Comparison of ENCODE assay signal across 12 cellular contexts in the genomic region with DNA sequence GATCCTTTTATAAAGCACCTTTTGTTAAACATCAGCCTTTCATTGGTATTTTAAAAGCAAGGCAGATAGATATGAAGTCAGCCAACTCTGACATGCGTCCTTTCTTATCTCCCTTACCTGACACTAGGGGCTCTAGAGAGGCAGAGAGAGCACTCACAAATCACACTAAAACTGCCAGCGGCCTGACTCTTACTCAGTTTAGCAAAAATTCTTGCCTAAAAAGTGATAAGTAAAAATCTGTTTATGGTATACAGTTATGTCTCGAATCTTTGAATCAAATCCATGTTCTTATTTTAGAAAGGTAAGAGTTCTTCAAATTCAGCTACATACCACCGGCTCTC. TPM values are rescaled to one million over a fixed set of nuclear protein-coding genes. Genes with fewer than 3 reads are reported as not detected.
DNase-seq lines count a peak whose midpoint lies in the region; ATAC-seq, FAIRE-seq and TF ChIP-seq lines count a peak whose summit lies in the region.
"Had no signal": no experiment of that assay in that cellular context is flagged by ENCODE, and none has a peak within 500 bp of the region (broad histone marks: within the 10 kb centered on the region; RNA-seq: fewer than 3 reads in every experiment).

No MANE protein-coding gene starts in this region.

- no peak overlapping the region for H3T11ph ChIP-seq in H9 (ENCODE audit: low read length)

- H2AFZ ChIP-seq in H9 (ENCODE audit: low read length), result no peak overlapping the region
- H2AFZ ChIP-seq in SK-N-SH (ENCODE audit: low read depth), result no peak overlapping the region

- H3K4me1 Mint-ChIP-seq in H9, result peaks cover 6 to 7% of the 10 kb centered on the region in 2 experiments; a peak in 3 of 4 replicates

- no peak overlapping the region for H3K23ac ChIP-seq in H9 (ENCODE audit: insufficient read length, low read depth, low read length)

- H3K27me3 ChIP-seq in H9 (ENCODE audit: insufficient read depth, low read length) (no peaks in the 10 kb centered on the region), SK-N-SH (ENCODE audit: insufficient read depth) (no peaks in the 10 kb centered on the region)

- no peak overlapping the region for H4K8ac ChIP-seq in H9 (replicated peaks; ENCODE audit: insufficient read length, low read depth, low read length)

- H3K36me3 ChIP-seq in SK-N-SH (replicated peaks in 1 of 2; ENCODE audit: control insufficient read depth in 1 of 2, insufficient read depth in 2 of 2, low read length in 1 of 2), result no peaks in the 10 kb centered on the region
- H3K36me3 ChIP-seq in kidney (ENCODE audit: control insufficient read depth in 1 of 2, insufficient read depth in 2 of 2, low read length in 2 of 2), result peaks cover 6 to 18% of the 10 kb centered on the region in 2 donors

- H3K27ac ChIP-seq in C4-2B (no peak overlapping the region), H9 (ENCODE audit: insufficient read length, low read depth, low read length) (no peak overlapping the region), SK-N-SH (ENCODE audit: low read depth in 2 of 2, low read length in 1 of 2) (no peak overlapping the region), kidney (ENCODE audit: low read depth in 2 of 2, low read length in 2 of 2) (no peak overlapping the region)

- FAIRE-seq in kidney (lab: Jason Lieb, UNC), result no peak

- no peak overlapping the region for H2BK5ac ChIP-seq in H9 (ENCODE audit: insufficient read length, low read length)

- H4K5ac ChIP-seq in H9 (ENCODE audit: insufficient read length, low read depth, low read length), result no peak overlapping the region

- H2BK15ac ChIP-seq in H9 (ENCODE audit: low read depth, low read length), result no peak overlapping the region

- CTCF ChIA-PET in SK-N-SH (lab: Yijun Ruan, JAX), result interaction anchor here (0.7 to 1.1 kb wide), 2 partner anchors 11 to 19 kb away, joined by 3 read pairs; no protein-coding TSS in a partner anchor

- DNase-seq in H9 (no peak), SK-N-SH (no peak), kidney (no peak), NCI-H146 (lab: John Stamatoyannopoulos, UW) (no peak), NCI-H2196 (lab: John Stamatoyannopoulos, UW; ENCODE audit: unreplicated experiment) (no peak)
- DNase-seq in stimulated activated naive CD4-positive, alpha-beta T cell (lab: John Stamatoyannopoulos, UW), result no peak
- DNase-seq: activated CD4-positive, CD25-positive, alpha-beta regulatory T cell treated with anti-CD3 and anti-CD28 coated beads, Interleukin-2, amount 50 U/mL, for 72 hours; foreskin melanocyte; naive B cell; NCI-H748 treated with DMSO at 0.1 percent for 48 hours had no signal

- no peak overlapping the region for H2AK5ac ChIP-seq in H9 (ENCODE audit: insufficient read length, low read length)

- no peaks in the 10 kb centered on the region for H3K9me3 Mint-ChIP-seq in H9
- H3K9me3 Mint-ChIP-seq: naive B cell had no signal

- ATAC-seq in activated CD4-positive, CD25-positive, alpha-beta regulatory T cell treated with anti-CD3 and anti-CD28 coated beads, Interleukin-2, amount 50 U/mL, for 24 hours, result no peak

- no peak overlapping the region for H4K91ac ChIP-seq in H9 (ENCODE audit: insufficient read length, low read depth, low read length)

- no peaks in the 10 kb centered on the region for H3K79me1 ChIP-seq in H9 (ENCODE audit: insufficient read depth, low read depth, low read length, poor library complexity, severe bottlenecking)

- H3K27me3 Mint-ChIP-seq in H9 (ENCODE audit: low read depth), result no peaks in the 10 kb centered on the region

- intact Hi-C loops in kidney (cut with DNase I), result no loop called here

- no peak overlapping the region for H2BK20ac ChIP-seq in H9 (ENCODE audit: low read depth, low read length, poor library complexity, severe bottlenecking)

- TF ChIP-seq CTCF in C4-2B (conservative IDR thresholded peaks at IDR 0.05), result peak; percentile 56
- TF ChIP-seq CTCF in H9 (conservative IDR thresholded peaks at IDR 0.05), result peak; percentile 72
- TF ChIP-seq CTCF in SK-N-SH (IDR thresholded peaks at IDR 0.05), result peak; percentile 37; the same call in 1 of the 2 replicates
- peak; percentile 11 for TF ChIP-seq CTCF in kidney (IDR thresholded peaks at IDR 0.05; ENCODE audit: borderline replicate concordance, extremely low read depth, insufficient read depth)

- no peak overlapping the region for H3K4me3 Mint-ChIP-seq in H9
- H3K4me3 Mint-ChIP-seq: naive B cell had no signal

- H3K4me3 ChIP-seq in SK-N-SH (ENCODE audit: low read depth in 2 of 2, low read length in 1 of 2) (no peak overlapping the region; a peak in 1 of 4 replicates), kidney (ENCODE audit: low read length in 2 of 2) (no peak overlapping the region)

- H3K79me2 ChIP-seq in H9 (ENCODE audit: insufficient read depth, low read length) (no peaks in the 10 kb centered on the region), SK-N-SH (ENCODE audit: insufficient read depth) (no peaks in the 10 kb centered on the region)

- H3K23me2 ChIP-seq in H9 (ENCODE audit: insufficient read length, low read depth, low read length, poor library complexity, severe bottlenecking), result no peaks in the 10 kb centered on the region

- TF ChIP-seq EP300 in SK-N-SH (IDR thresholded peaks at IDR 0.05; ENCODE audit: borderline replicate concordance in 1 of 2, low read depth in 1 of 2, low read length in 1 of 2), result no peak

- H3K4me1 ChIP-seq in H9 (ENCODE audit: insufficient read depth, low read length), result no peaks in the 10 kb centered on the region
- H3K4me1 ChIP-seq in SK-N-SH (ENCODE audit: control insufficient read depth in 1 of 2, insufficient read depth in 2 of 2, low read depth in 1 of 2, low read length in 1 of 2), result no peaks in the 10 kb centered on the region
- no peaks in the 10 kb centered on the region for H3K4me1 ChIP-seq in kidney (ENCODE audit: control insufficient read depth in 1 of 2, insufficient read depth in 1 of 2, low read depth in 1 of 2, low read length in 2 of 2)

- H3K9me3 ChIP-seq in H9 (ENCODE audit: control insufficient read depth, low read depth, low read length), result no peaks in the 10 kb centered on the region
- H3K9me3 ChIP-seq in SK-N-SH, result no peaks in the 10 kb centered on the region
- H3K9me3 ChIP-seq in kidney (ENCODE audit: control insufficient read depth in 1 of 2, low read length in 2 of 2), result no peaks in the 10 kb centered on the region

- H3K14ac ChIP-seq in H9 (ENCODE audit: insufficient read depth, low read length), result no peak overlapping the region

- no peak overlapping the region for H3K56ac ChIP-seq in H9 (ENCODE audit: insufficient read length, low read depth, low read length)

- H3K27ac Mint-ChIP-seq in H9, result no peak overlapping the region

- H2BK12ac ChIP-seq in H9 (ENCODE audit: insufficient read length, low read depth, low read length), result no peak overlapping the region

- H3K9ac ChIP-seq in H9 (ENCODE audit: extremely low read depth, insufficient read length, low read length) (no peak overlapping the region), SK-N-SH (no peak overlapping the region), kidney (ENCODE audit: low read length in 2 of 2) (no peak overlapping the region)

- TF ChIP-seq RAD21 in SK-N-SH (IDR thresholded peaks at IDR 0.05; ENCODE audit: low read length), result no peak

- H4K20me1 ChIP-seq in H9 (ENCODE audit: control insufficient read depth, insufficient read depth, insufficient read length) (no peaks in the 10 kb centered on the region), SK-N-SH (ENCODE audit: insufficient read depth) (no peaks in the 10 kb centered on the region)

- no peak overlapping the region for H2BK120ac ChIP-seq in H9 (ENCODE audit: low read depth, low read length, poor library complexity, severe bottlenecking)

- POLR2A ChIA-PET in SK-N-SH (lab: Yijun Ruan, JAX), result no interaction called here

- no peaks in the 10 kb centered on the region for H3F3A ChIP-seq in SK-N-SH (replicated peaks; ENCODE audit: insufficient read depth)

- H3K4ac ChIP-seq in H9 (ENCODE audit: low read depth, low read length), result no peak overlapping the region

- H3K4me2 ChIP-seq in H9 (ENCODE audit: insufficient read depth, insufficient read length, low read length) (no peak overlapping the region), SK-N-SH (no peak overlapping the region)

- no peaks in the 10 kb centered on the region for H3K9me2 ChIP-seq in SK-N-SH

- no peaks in the 10 kb centered on the region for H3K36me3 Mint-ChIP-seq in H9 (ENCODE audit: insufficient read depth in 1 of 3, low read depth in 3 of 3)
- H3K36me3 Mint-ChIP-seq: naive B cell had no signal

- WGBS in H9 (ENCODE audit: extremely low coverage, insufficient read length, low lambda C conversion rate), result no CpG with 5 or more reads among the region's 4 CpGs
- 45% methylated on average over 4 of the region's 4 CpGs for WGBS in SK-N-SH (ENCODE audit: low lambda C conversion rate)

- H3K18ac ChIP-seq in H9 (ENCODE audit: insufficient read length, low read depth, low read length), result no peak overlapping the region

RNA-seq across cellular contexts. Expression of gene TDRD6, which starts 10.4 kb away (rescaled TPM):
- 0.02 and 0.15 TPM in 2 replicates for total RNA-seq in H9 (2021)
- polyA plus RNA-seq in SK-N-SH (2012; rRNA removed), result not detected in 2 replicates
- not detected in 2 replicates for polyA plus RNA-seq in SK-N-SH (2012; cell fraction: cytosol; rRNA removed)
- polyA plus RNA-seq in SK-N-SH (2012; cell fraction: nucleus; rRNA removed), result not detected in 2 replicates
- 0.47 TPM for total RNA-seq in kidney
- polyA plus RNA-seq in kidney (ENCODE audit: insufficient read depth, low read depth, low replicate concordance), result 0.84 TPM

RNA-seq across cellular contexts. Expression of gene SLC25A27, which starts 24.5 kb away (rescaled TPM):
- total RNA-seq in H9 (2021) (3.8 and 5.1 TPM in 2 replicates), kidney (22.6 TPM)
- polyA plus RNA-seq in SK-N-SH (2012; rRNA removed) (0.66 and 1.7 TPM in 2 replicates), kidney (ENCODE audit: insufficient read depth, low read depth, low replicate concordance) (19.1 TPM)
- polyA plus RNA-seq in SK-N-SH (2012; cell fraction: cytosol; rRNA removed), result 0.35 and 0.82 TPM in 2 replicates
- 4.7 and 9.7 TPM in 2 replicates for polyA plus RNA-seq in SK-N-SH (2012; cell fraction: nucleus; rRNA removed)

RNA-seq across cellular contexts. Expression of gene CYP39A1, which starts 24.7 kb away (rescaled TPM):
- 0.50 and 0.59 TPM in 2 replicates for total RNA-seq in H9 (2021)
- not detected in 2 replicates for polyA plus RNA-seq in SK-N-SH (2012; rRNA removed)
- 0.01 TPM in 1 of 2 replicates, not detected in the other for polyA plus RNA-seq in SK-N-SH (2012; cell fraction: cytosol; rRNA removed)
- polyA plus RNA-seq in SK-N-SH (2012; cell fraction: nucleus; rRNA removed), result not detected in 2 replicates
- total RNA-seq in kidney, result 6.0 TPM
- polyA plus RNA-seq in kidney (ENCODE audit: insufficient read depth, low read depth, low replicate concordance), result 8.7 TPM

RNA-seq across cellular contexts. Expression of gene PLA2G7, which starts 57.9 kb away (rescaled TPM):
- total RNA-seq in H9 (2021), result 1.7 and 1.8 TPM in 2 replicates
- polyA plus RNA-seq in SK-N-SH (2012; rRNA removed), result not detected in 2 replicates
- not detected in 2 replicates for polyA plus RNA-seq in SK-N-SH (2012; cell fraction: cytosol; rRNA removed)
- not detected in 2 replicates for polyA plus RNA-seq in SK-N-SH (2012; cell fraction: nucleus; rRNA removed)
- 1.9 TPM for total RNA-seq in kidney
- polyA plus RNA-seq in kidney (ENCODE audit: insufficient read depth, low read depth, low replicate concordance), result not detected

Comparison
In these comparisons a context has a peak if more than half of its experiments do, and no peak if none do; other contexts are left out.
1. CTCF ChIP-seq: peak in every context shown above with its lines; median percentile 72 in H9; 56 in C4-2B; 37 in SK-N-SH; 11 in kidney.